ENCODE assay signal across 8 cellular contexts in genomic region chr7:82444220-82445049, GRCh38. TPM values are rescaled to one million over a fixed set of nuclear protein-coding genes. Genes with fewer than 3 reads are reported as not detected.
DNase-seq lines count a peak whose midpoint lies in the region; ATAC-seq, FAIRE-seq and TF ChIP-seq lines count a peak whose summit lies in the region.

No MANE protein-coding gene starts in this region.

- no peak overlapping the region for H3K4me3 ChIP-seq in CD8-positive, alpha-beta T cell (ENCODE audit: low read depth, low read length)
- H3K4me3 ChIP-seq in rectal smooth muscle tissue (ENCODE audit: low read length): peak overlapping the region; percentile 82

- POLR2A ChIA-PET in CD8-positive, alpha-beta T cell (lab: Charles Lee): no interaction called here

- CTCF ChIA-PET in CD8-positive, alpha-beta T cell (lab: Charles Lee): no interaction called here

- peaks cover 4% of the 10 kb centered on the region for H3K27me3 ChIP-seq in CD8-positive, alpha-beta T cell (ENCODE audit: insufficient read depth, low read length)
- no peaks in the 10 kb centered on the region for H3K27me3 ChIP-seq in rectal smooth muscle tissue (ENCODE audit: control insufficient read depth, insufficient read depth, low read length)

- H3K27me3 Mint-ChIP-seq in CD8-positive, alpha-beta T cell (ENCODE audit: low read depth): peaks cover 37% of the 10 kb centered on the region

- peak overlapping the region; percentile 61 for H3K4me3 Mint-ChIP-seq in CD8-positive, alpha-beta T cell

- H3K36me3 Mint-ChIP-seq in CD8-positive, alpha-beta T cell: no peaks in the 10 kb centered on the region

- H3K4me1 ChIP-seq in CD8-positive, alpha-beta T cell (ENCODE audit: insufficient read depth, low read length): no peaks in the 10 kb centered on the region
- H3K4me1 ChIP-seq in rectal smooth muscle tissue (ENCODE audit: control insufficient read depth, insufficient read depth, low read length): peaks cover 3% of the 10 kb centered on the region

- H3K9me3 Mint-ChIP-seq in CD8-positive, alpha-beta T cell: no peaks in the 10 kb centered on the region

- intact Hi-C loops in CD8-positive, alpha-beta T cell (cut with DNase I, micrococcal nuclease): no loop called here

- no peak for ATAC-seq in CD8-positive, alpha-beta T cell
- no peak for ATAC-seq in GM21367 (IDR thresholded peaks at IDR 0.05; ENCODE audit: unreplicated experiment)
- ATAC-seq in HG02970 (IDR thresholded peaks at IDR 0.05; ENCODE audit: low FRiP score, unreplicated experiment): no peak

- H3K36me3 ChIP-seq in CD8-positive, alpha-beta T cell (ENCODE audit: insufficient read depth, low read length): no peaks in the 10 kb centered on the region
- H3K36me3 ChIP-seq in rectal smooth muscle tissue (ENCODE audit: control insufficient read depth, insufficient read depth, low read length): no peaks in the 10 kb centered on the region

- FAIRE-seq in urothelium cell line (lab: Jason Lieb, UNC): no peak

- DNase-seq in CD8-positive, alpha-beta T cell: no peak
- DNase-seq in HuH-7 (ENCODE audit: low spot score) (peak; percentile 13), SW480 (ENCODE audit: low spot score) (peak; percentile 85), glomerular visceral epithelial cell (ENCODE audit: extremely low spot score) (peak; percentile 6), urothelium cell line (ENCODE audit: low spot score) (no peak)

- H3K27ac ChIP-seq in CD8-positive, alpha-beta T cell (ENCODE audit: low read depth, low read length): no peak overlapping the region
- H3K27ac ChIP-seq in rectal smooth muscle tissue (ENCODE audit: low read depth, low read length): peak overlapping the region; percentile 77

- no peak overlapping the region for H3K27ac Mint-ChIP-seq in CD8-positive, alpha-beta T cell

- H3K4me1 Mint-ChIP-seq in CD8-positive, alpha-beta T cell (ENCODE audit: low read depth): peaks cover 9% of the 10 kb centered on the region

- no peak overlapping the region for H3K9ac ChIP-seq in rectal smooth muscle tissue (ENCODE audit: low read length)

- TF ChIP-seq CTCF in CD8-positive, alpha-beta T cell (IDR thresholded peaks at IDR 0.05): no peak

- H3K9me3 ChIP-seq in CD8-positive, alpha-beta T cell (ENCODE audit: low read length): no peaks in the 10 kb centered on the region

RNA-seq across cellular contexts. Expression of gene CACNA2D1, which starts 0.9 kb away (rescaled TPM):
- total RNA-seq in CD8-positive, alpha-beta T cell: not detected

Comparison
In these comparisons a context has a peak if more than half of its experiments do, and no peak if none do; other contexts are left out.
1. DNase-seq: peak in HuH-7 (single experiment), SW480 (single experiment) and glomerular visceral epithelial cell (single experiment); none in CD8-positive, alpha-beta T cell (0 of 7) and urothelium cell line (single experiment).